15 cellular contexts compared by ENCODE assay signal in the genomic region with DNA sequence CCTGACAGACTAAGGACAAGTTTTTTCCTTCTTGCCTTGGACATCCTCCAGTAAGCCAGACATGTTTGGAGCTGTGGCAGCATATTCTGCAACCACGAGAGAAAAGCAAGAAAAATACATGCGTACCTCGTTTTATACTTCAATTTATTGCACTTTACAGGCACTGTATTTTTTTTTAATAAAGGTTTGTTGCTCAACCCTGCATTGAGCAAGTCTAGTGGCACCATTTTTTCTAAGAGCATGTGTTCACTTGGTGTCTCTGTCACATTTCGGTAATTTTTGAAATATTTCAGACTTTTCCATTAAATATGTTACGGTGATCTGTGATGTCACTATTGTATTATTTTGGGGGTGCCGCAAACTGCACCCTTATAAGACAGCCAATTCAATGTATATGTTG. TPM values are rescaled to one million over a fixed set of nuclear protein-coding genes. Genes with fewer than 3 reads are reported as not detected.
A peak's percentile ranks its signal among the peaks of the same experiment; 100 is the strongest.
DNase-seq lines count a peak whose midpoint lies in the region; ATAC-seq and TF ChIP-seq lines count a peak whose summit lies in the region.
"Had no signal": no experiment of that assay in that cellular context is flagged by ENCODE, and none has a peak within 500 bp of the region (broad histone marks: within the 10 kb centered on the region; RNA-seq: fewer than 3 reads in every experiment).

No MANE protein-coding gene starts in this region.

- no peak for DNase-seq in T-helper 1 cell
- DNase-seq in activated T-helper 2 cell treated with anti-CD3 and anti-CD28 coated beads, Interferon-gamma antibody, Interleukin-2, Interleukin-4, amounts not matched to agents 10 μg/mL and 5 μg/mL and 100 μg/mL, durations not matched to agents 14 hours and 24 hours and 36 hours (ENCODE audit: low spot score): no peak
- no peak for DNase-seq in natural killer cell
- no peak for DNase-seq in NCI-H2029 treated with DMSO at 0.1 percent for 48 hours (lab: John Stamatoyannopoulos, UW)
- no peak for DNase-seq in amygdala (lab: John Stamatoyannopoulos, UW)
- DNase-seq: activated CD8-positive, alpha-beta memory T cell treated with anti-CD3 and anti-CD28 coated beads, Interleukin-2, amount 50 U/mL, for 48 hours; Calu3; dorsolateral prefrontal cortex; NCI-H2107; NCI-H82; SHP77 treated with DMSO at 0.1 percent for 48 hours had no signal

- intact Hi-C loops in activated T-helper 2 cell treated with anti-CD3 and anti-CD28 coated beads, Interferon-gamma antibody, Interleukin-2, Interleukin-4, amounts not matched to agents 10 μg/mL and 5 μg/mL and 100 μg/mL, durations not matched to agents 14 hours and 24 hours and 36 hours (cut with micrococcal nuclease): loop anchor here (1.0 to 10.0 kb wide), 3 partner anchors 28 to 582 kb away; partner anchors contain the start of gene BCL10
- intact Hi-C loops in natural killer cell (cut with micrococcal nuclease): loop anchor here (5.0 kb wide), 1 partner anchor 550 kb away; the partner anchor contains the start of gene PRKACB

- peak overlapping the region; percentile 87 for H3K27ac ChIP-seq in KOPT-K1 (ENCODE audit: low read depth, low read length, poor library complexity, severe bottlenecking)

- peaks cover 3% of the 10 kb centered on the region for H3K36me3 Mint-ChIP-seq in T-helper 1 cell treated with Interleukin-12 subunit alpha and Interleukin-12 subunit beta and Interleukin-4 antibody, amounts not matched to agents 30 μg/mL and 1 μg/mL, for 36 hours (ENCODE audit: low read depth)
- H3K36me3 Mint-ChIP-seq in activated T-helper 2 cell treated with anti-CD3 and anti-CD28 coated beads, Interferon-gamma antibody, Interleukin-2, Interleukin-4, amounts not matched to agents 10 μg/mL and 5 μg/mL and 100 μg/mL, durations not matched to agents 14 hours and 24 hours and 36 hours (ENCODE audit: low read depth): no peaks in the 10 kb centered on the region
- no peaks in the 10 kb centered on the region for H3K36me3 Mint-ChIP-seq in natural killer cell

- peaks cover 5% of the 10 kb centered on the region for H3K27me3 Mint-ChIP-seq in T-helper 1 cell treated with Interleukin-12 subunit alpha and Interleukin-12 subunit beta and Interleukin-4 antibody, amounts not matched to agents 30 μg/mL and 1 μg/mL, for 36 hours (ENCODE audit: low read depth)
- H3K27me3 Mint-ChIP-seq in activated T-helper 2 cell treated with anti-CD3 and anti-CD28 coated beads, Interferon-gamma antibody, Interleukin-2, Interleukin-4, amounts not matched to agents 10 μg/mL and 5 μg/mL and 100 μg/mL, durations not matched to agents 14 hours and 24 hours and 36 hours (ENCODE audit: low read depth): no peaks in the 10 kb centered on the region
- H3K27me3 Mint-ChIP-seq in natural killer cell (ENCODE audit: low read depth in 2 of 2): no peaks in the 10 kb centered on the region

- peak overlapping the region; percentile 79 for H3K27ac Mint-ChIP-seq in T-helper 1 cell treated with Interleukin-12 subunit alpha and Interleukin-12 subunit beta and Interleukin-4 antibody, amounts not matched to agents 30 μg/mL and 1 μg/mL, for 36 hours
- peak overlapping the region; percentile 74 for H3K27ac Mint-ChIP-seq in activated T-helper 2 cell treated with anti-CD3 and anti-CD28 coated beads, Interferon-gamma antibody, Interleukin-2, Interleukin-4, amounts not matched to agents 10 μg/mL and 5 μg/mL and 100 μg/mL, durations not matched to agents 14 hours and 24 hours and 36 hours
- peak overlapping the region; percentile 96 to 99 for H3K27ac Mint-ChIP-seq in natural killer cell

- TF ChIP-seq CTCF in natural killer cell (IDR thresholded peaks at IDR 0.05): no peak

- H3K4me1 Mint-ChIP-seq in T-helper 1 cell treated with Interleukin-12 subunit alpha and Interleukin-12 subunit beta and Interleukin-4 antibody, amounts not matched to agents 30 μg/mL and 1 μg/mL, for 36 hours (ENCODE audit: low read depth): peaks cover 38% of the 10 kb centered on the region
- peaks cover 41% of the 10 kb centered on the region for H3K4me1 Mint-ChIP-seq in activated T-helper 2 cell treated with anti-CD3 and anti-CD28 coated beads, Interferon-gamma antibody, Interleukin-2, Interleukin-4, amounts not matched to agents 10 μg/mL and 5 μg/mL and 100 μg/mL, durations not matched to agents 14 hours and 24 hours and 36 hours (ENCODE audit: low read depth)
- peaks cover 47 to 59% of the 10 kb centered on the region in 2 donors for H3K4me1 Mint-ChIP-seq in natural killer cell

- no peaks in the 10 kb centered on the region for H3K36me3 ChIP-seq in KOPT-K1 (ENCODE audit: insufficient read depth, low read length)
- H3K36me3 ChIP-seq: HAP-1 had no signal

- no peaks in the 10 kb centered on the region for H3K9me3 ChIP-seq in KOPT-K1 (ENCODE audit: insufficient read depth, low read length, poor library complexity, severe bottlenecking)
- H3K9me3 ChIP-seq: HAP-1 had no signal

- H3K9me3 Mint-ChIP-seq in T-helper 1 cell treated with Interleukin-12 subunit alpha and Interleukin-12 subunit beta and Interleukin-4 antibody, amounts not matched to agents 30 μg/mL and 1 μg/mL, for 36 hours: no peaks in the 10 kb centered on the region
- H3K9me3 Mint-ChIP-seq in activated T-helper 2 cell treated with anti-CD3 and anti-CD28 coated beads, Interferon-gamma antibody, Interleukin-2, Interleukin-4, amounts not matched to agents 10 μg/mL and 5 μg/mL and 100 μg/mL, durations not matched to agents 14 hours and 24 hours and 36 hours: no peaks in the 10 kb centered on the region
- no peaks in the 10 kb centered on the region for H3K9me3 Mint-ChIP-seq in natural killer cell

- peak overlapping the region; percentile 70 for H3K4me3 Mint-ChIP-seq in T-helper 1 cell treated with Interleukin-12 subunit alpha and Interleukin-12 subunit beta and Interleukin-4 antibody, amounts not matched to agents 30 μg/mL and 1 μg/mL, for 36 hours
- peak overlapping the region; percentile 60 for H3K4me3 Mint-ChIP-seq in activated T-helper 2 cell treated with anti-CD3 and anti-CD28 coated beads, Interferon-gamma antibody, Interleukin-2, Interleukin-4, amounts not matched to agents 10 μg/mL and 5 μg/mL and 100 μg/mL, durations not matched to agents 14 hours and 24 hours and 36 hours (ENCODE audit: low read depth)
- peak overlapping the region; percentile 85 for H3K4me3 Mint-ChIP-seq in natural killer cell

- ATAC-seq in natural killer cell: no peak
- ATAC-seq in GM21515 (IDR thresholded peaks at IDR 0.05; ENCODE audit: unreplicated experiment): no peak

RNA-seq across cellular contexts. Expression of gene SSX2IP, which starts 2.1 kb away (rescaled TPM):
- total RNA-seq in activated T-helper 2 cell treated with anti-CD3 and anti-CD28 coated beads, Interferon-gamma antibody, Interleukin-2, Interleukin-4, amounts not matched to agents 10 μg/mL and 5 μg/mL and 100 μg/mL, durations not matched to agents 14 hours and 24 hours and 36 hours: 12.1 and 13.0 TPM in 2 replicates
- total RNA-seq in natural killer cell: 10 to 100 TPM; 24.2 to 35.8 (median 27.2) TPM
